Comparison of ENCODE assay signal across 8 cellular contexts in genomic region chr2:64143154-64144056, GRCh38. TPM values are rescaled to one million over a fixed set of nuclear protein-coding genes. Genes with fewer than 3 reads are reported as not detected.
DNase-seq lines count a peak whose midpoint lies in the region; ATAC-seq and TF ChIP-seq lines count a peak whose summit lies in the region.

No MANE protein-coding gene starts in this region.

- TF ChIP-seq CTCF in neutrophil (IDR thresholded peaks at IDR 0.05) = no peak

- peaks cover 8% of the 10 kb centered on the region for H3K36me3 Mint-ChIP-seq in activated naive CD4-positive, alpha-beta T cell treated with anti-CD3 and anti-CD28 coated beads for 36 hours (ENCODE audit: low read depth)

- DNase-seq in AG20443 (ENCODE audit: low spot score) = peak; percentile 66
- DNase-seq in NCI-H69 (lab: John Stamatoyannopoulos, UW) = peak; percentile 75
- peak; percentile 38 for DNase-seq in activated naive CD4-positive, alpha-beta T cell treated with anti-CD3 and anti-CD28 coated beads for 36 hours
- DNase-seq in globus pallidus (ENCODE audit: low spot score) = peak; percentile 61
- DNase-seq in 8988T = no peak

- no peaks in the 10 kb centered on the region for H3K27me3 ChIP-seq in neutrophil

- CTCF ChIA-PET in activated naive CD4-positive, alpha-beta T cell treated with anti-CD3 and anti-CD28 coated beads for 36 hours (lab: Charles Lee) = interaction anchor here (1.3 to 4.0 kb wide), 3 partner anchors 11 to 184 kb away, joined by 3 to 21 read pairs (median 4); no protein-coding TSS in a partner anchor

- intact Hi-C loops in activated naive CD4-positive, alpha-beta T cell treated with anti-CD3 and anti-CD28 coated beads for 36 hours (cut with micrococcal nuclease) = loop anchor here (1.0 to 10.0 kb wide), 16 partner anchors 8 to 1949 kb away; partner anchors contain the start of genes AFTPH, B3GNT2, MDH1 and WDPCP

- H3K27ac ChIP-seq in neutrophil = peak overlapping the region; percentile 99

- ATAC-seq in GM18909 (IDR thresholded peaks at IDR 0.05; ENCODE audit: poor library complexity, unreplicated experiment) (peak; percentile 20), HG03103 (IDR thresholded peaks at IDR 0.05; ENCODE audit: low read depth, unreplicated experiment) (peak; percentile 10)

- peaks cover 41 to 43% of the 10 kb centered on the region in 2 experiments for H3K4me1 ChIP-seq in neutrophil (ENCODE audit: control insufficient read depth in 1 of 2, insufficient read depth in 1 of 2, low read depth in 1 of 2, low read length in 1 of 2)

- peak overlapping the region; percentile 94 for H3K27ac Mint-ChIP-seq in activated naive CD4-positive, alpha-beta T cell treated with anti-CD3 and anti-CD28 coated beads for 36 hours

- peaks cover 24% of the 10 kb centered on the region for H3K36me3 ChIP-seq in neutrophil

- H3K4me3 ChIP-seq in neutrophil (ENCODE audit: low read depth in 1 of 2, low read length in 1 of 2) = peak overlapping the region; percentile 68 to 90

- H3K4me3 Mint-ChIP-seq in activated naive CD4-positive, alpha-beta T cell treated with anti-CD3 and anti-CD28 coated beads for 36 hours = peak overlapping the region; percentile 94

- H3K4me1 Mint-ChIP-seq in activated naive CD4-positive, alpha-beta T cell treated with anti-CD3 and anti-CD28 coated beads for 36 hours (ENCODE audit: low read depth) = peaks cover 38% of the 10 kb centered on the region

- H3K9me3 Mint-ChIP-seq in activated naive CD4-positive, alpha-beta T cell treated with anti-CD3 and anti-CD28 coated beads for 36 hours = no peaks in the 10 kb centered on the region

- no peaks in the 10 kb centered on the region for H3K9me3 ChIP-seq in neutrophil

- no peaks in the 10 kb centered on the region for H3K27me3 Mint-ChIP-seq in activated naive CD4-positive, alpha-beta T cell treated with anti-CD3 and anti-CD28 coated beads for 36 hours (ENCODE audit: low read depth)

RNA-seq across cellular contexts. Expression of gene PELI1, which starts 0.8 kb away (rescaled TPM):
- 10 to 100 TPM; 25.7 to 28.0 TPM for total RNA-seq in activated naive CD4-positive, alpha-beta T cell treated with anti-CD3 and anti-CD28 coated beads for 36 hours
